Comparison of ENCODE assay signal across 16 cellular contexts in the genomic region with DNA sequence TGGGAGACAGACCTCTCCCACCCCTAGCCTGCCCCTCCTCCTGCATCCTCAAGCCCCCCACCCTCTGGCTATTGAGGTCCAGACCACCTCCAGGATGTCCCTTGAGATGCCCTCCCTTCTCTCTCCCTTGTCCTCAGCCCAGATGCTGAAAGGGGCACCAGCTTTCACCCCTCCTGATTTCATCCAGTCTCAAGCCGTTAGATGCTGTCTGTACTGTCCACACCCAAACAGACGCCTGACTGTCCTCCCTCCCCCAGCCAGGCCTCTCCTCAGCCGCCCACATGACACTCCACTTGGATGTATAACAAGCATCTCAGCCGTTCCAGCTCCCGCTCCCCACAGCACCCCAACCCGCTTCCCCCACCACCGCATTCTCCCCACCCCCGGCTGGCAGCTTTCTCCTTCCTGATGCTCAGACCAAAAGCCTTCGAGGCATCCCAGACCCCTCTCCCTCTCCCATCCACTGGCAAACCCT. TPM values are rescaled to one million over a fixed set of nuclear protein-coding genes. Genes with fewer than 3 reads are reported as not detected.
DNase-seq lines count a peak whose midpoint lies in the region; ATAC-seq and TF ChIP-seq lines count a peak whose summit lies in the region.
"Had no signal": no experiment of that assay in that cellular context is flagged by ENCODE, and none has a peak within 500 bp of the region (broad histone marks: within the 10 kb centered on the region; RNA-seq: fewer than 3 reads in every experiment).

No MANE protein-coding gene starts in this region.

- no peaks in the 10 kb centered on the region for H3K9me3 Mint-ChIP-seq in activated CD8-positive, alpha-beta memory T cell treated with anti-CD3 and anti-CD28 coated beads, Interleukin-2, amount 10 ng/mL, durations not matched to agents 7 days and 5 days (ENCODE audit: low read depth)
- H3K9me3 Mint-ChIP-seq in activated T-helper 2 cell treated with anti-CD3 and anti-CD28 coated beads, Interferon-gamma antibody, Interleukin-2, Interleukin-4, amounts not matched to agents 10 μg/mL and 5 μg/mL and 100 μg/mL, durations not matched to agents 14 hours and 24 hours and 36 hours: no peaks in the 10 kb centered on the region
- H3K9me3 Mint-ChIP-seq in immature natural killer cell (no peaks in the 10 kb centered on the region), CD14-positive monocyte (peaks cover 0 to 7% (median 0%) of the 10 kb centered on the region in 7 donors)

- dilution Hi-C loops in mammary epithelial cell (cut with HindIII; ENCODE audit: low sequenced_read_pairs): no loop called here

- no peaks in the 10 kb centered on the region for H3K9me2 ChIP-seq in hepatocyte (replicated peaks; ENCODE audit: insufficient read depth)

- CTCF ChIA-PET in activated CD8-positive, alpha-beta memory T cell treated with anti-CD3 and anti-CD28 coated beads, Interleukin-2, amount 10 ng/mL, durations not matched to agents 7 days and 5 days (lab: Charles Lee): no interaction called here
- CTCF ChIA-PET in mammary epithelial cell (lab: Charles Lee; ENCODE audit: low non-redundant PET): no interaction called here

- H3K36me3 ChIP-seq in hepatocyte (replicated peaks; ENCODE audit: insufficient read depth, low read depth) (no peaks in the 10 kb centered on the region), mammary epithelial cell (ENCODE audit: insufficient read depth, low read length) (no peaks in the 10 kb centered on the region)
- H3K36me3 ChIP-seq: uterus had no signal

- no peak overlapping the region for H3K9ac ChIP-seq in mammary epithelial cell (ENCODE audit: insufficient read depth, low read length)

- in situ Hi-C loops in mammary epithelial cell (cut with MboI; ENCODE audit: low sequenced_read_pairs in 2 of 2): no loop called here

- no peaks in the 10 kb centered on the region for H3K9me3 ChIP-seq in hepatocyte (ENCODE audit: low read depth)
- H3K9me3 ChIP-seq in mammary epithelial cell (replicated peaks; ENCODE audit: insufficient read depth, low read length): no peaks in the 10 kb centered on the region
- H3K9me3 ChIP-seq: body of pancreas, uterus had no signal

- no peaks in the 10 kb centered on the region for H3K27me3 Mint-ChIP-seq in activated CD8-positive, alpha-beta memory T cell treated with anti-CD3 and anti-CD28 coated beads, Interleukin-2, amount 10 ng/mL, durations not matched to agents 7 days and 5 days
- H3K27me3 Mint-ChIP-seq in activated T-helper 2 cell treated with anti-CD3 and anti-CD28 coated beads, Interferon-gamma antibody, Interleukin-2, Interleukin-4, amounts not matched to agents 10 μg/mL and 5 μg/mL and 100 μg/mL, durations not matched to agents 14 hours and 24 hours and 36 hours (ENCODE audit: low read depth): no peaks in the 10 kb centered on the region
- H3K27me3 Mint-ChIP-seq in immature natural killer cell (ENCODE audit: low read depth in 3 of 3) (peaks cover 0 to 4% (median 3%) of the 10 kb centered on the region in 3 donors), CD14-positive monocyte (ENCODE audit: low read depth in 3 of 3) (peaks cover 6 to 29% (median 28%) of the 10 kb centered on the region in 3 donors)

- peak overlapping the region; percentile 49 for H3K27ac ChIP-seq in hepatocyte
- H3K27ac ChIP-seq in substantia nigra (ENCODE audit: low read depth, low read length, poor library complexity, severe bottlenecking): peak overlapping the region; percentile 49
- no peak overlapping the region for H3K27ac ChIP-seq in mammary epithelial cell (ENCODE audit: insufficient read depth, low read depth, low read length)
- H3K27ac ChIP-seq: body of pancreas, uterus had no signal

- no TSS peak for BruUV-seq in mammary epithelial cell (replicated peaks; lab: Mats Ljungman, UMichigan)

- TF ChIP-seq CTCF in hepatocyte (IDR thresholded peaks at IDR 0.05; ENCODE audit: poor library complexity): no peak
- TF ChIP-seq CTCF in mammary epithelial cell (conservative IDR thresholded peaks at IDR 0.05 in 1 of 2, IDR thresholded peaks at IDR 0.05 in 1 of 2; ENCODE audit: extremely low read depth in 1 of 2, insufficient read depth in 1 of 2, low read depth in 1 of 2, low read length in 2 of 2): no peak
- TF ChIP-seq CTCF in CD14-positive monocyte (IDR thresholded peaks at IDR 0.05): no peak

- H3K79me2 ChIP-seq in hepatocyte (no peaks in the 10 kb centered on the region), mammary epithelial cell (ENCODE audit: insufficient read depth, low read length) (no peaks in the 10 kb centered on the region)

- no peaks in the 10 kb centered on the region for H4K20me1 ChIP-seq in hepatocyte (ENCODE audit: insufficient read depth, poor library complexity, severe bottlenecking)
- H4K20me1 ChIP-seq in mammary epithelial cell (ENCODE audit: insufficient read depth, low read length): no peaks in the 10 kb centered on the region

- intact Hi-C loops in activated T-helper 2 cell treated with anti-CD3 and anti-CD28 coated beads, Interferon-gamma antibody, Interleukin-2, Interleukin-4, amounts not matched to agents 10 μg/mL and 5 μg/mL and 100 μg/mL, durations not matched to agents 14 hours and 24 hours and 36 hours (cut with micrococcal nuclease): no loop called here
- intact Hi-C loops in mammary epithelial cell (cut with micrococcal nuclease): no loop called here
- intact Hi-C loops in CD14-positive monocyte (cut with micrococcal nuclease): no loop called here

- H2AFZ ChIP-seq in hepatocyte: no peak overlapping the region
- H2AFZ ChIP-seq in mammary epithelial cell (ENCODE audit: low read depth, low read length): no peak overlapping the region

- peak overlapping the region; percentile 25 for H3K4me2 ChIP-seq in hepatocyte
- H3K4me2 ChIP-seq in mammary epithelial cell (ENCODE audit: insufficient read depth, low read depth, low read length): no peak overlapping the region

- WGBS in hepatocyte (ENCODE audit: low lambda C conversion rate, missing lambda C conversion rate): 45% methylated on average over 4 of the region's 9 CpGs
- WGBS in mammary epithelial cell (ENCODE audit: low coverage, missing lambda C conversion rate): 60% methylated on average over 1 of the region's 9 CpGs

- H3K4me1 ChIP-seq in hepatocyte (ENCODE audit: insufficient read depth): peaks cover 50% of the 10 kb centered on the region
- peaks cover 38% of the 10 kb centered on the region for H3K4me1 ChIP-seq in mammary epithelial cell (ENCODE audit: insufficient read depth, low read length)
- H3K4me1 ChIP-seq: body of pancreas, uterus had no signal

- no peaks in the 10 kb centered on the region for H3K27me3 ChIP-seq in hepatocyte
- H3K27me3 ChIP-seq in mammary epithelial cell (ENCODE audit: insufficient read depth, low read length): no peaks in the 10 kb centered on the region
- H3K27me3 ChIP-seq: body of pancreas, uterus had no signal

- peak overlapping the region; percentile 73 for H3K27ac Mint-ChIP-seq in activated CD8-positive, alpha-beta memory T cell treated with anti-CD3 and anti-CD28 coated beads, Interleukin-2, amount 10 ng/mL, durations not matched to agents 7 days and 5 days
- peak overlapping the region; percentile 77 for H3K27ac Mint-ChIP-seq in activated T-helper 2 cell treated with anti-CD3 and anti-CD28 coated beads, Interferon-gamma antibody, Interleukin-2, Interleukin-4, amounts not matched to agents 10 μg/mL and 5 μg/mL and 100 μg/mL, durations not matched to agents 14 hours and 24 hours and 36 hours
- H3K27ac Mint-ChIP-seq in immature natural killer cell: peak overlapping the region in 2 of 6 donors; percentile 37 to 50
- no peak overlapping the region for H3K27ac Mint-ChIP-seq in CD14-positive monocyte

- DNase-seq in activated CD8-positive, alpha-beta memory T cell treated with anti-CD3 and anti-CD28 coated beads, Interleukin-2, amount 10 ng/mL, durations not matched to agents 7 days and 5 days: no peak
- DNase-seq in activated CD8-positive, alpha-beta memory T cell treated with anti-CD3 and anti-CD28 coated beads for 24 hours: no peak
- no peak for DNase-seq in activated T-helper 2 cell treated with anti-CD3 and anti-CD28 coated beads, Interferon-gamma antibody, Interleukin-2, Interleukin-4, amounts not matched to agents 10 μg/mL and 5 μg/mL and 100 μg/mL, durations not matched to agents 14 hours and 24 hours and 36 hours (ENCODE audit: low spot score)
- peak; percentile 56 for DNase-seq in hepatocyte (ENCODE audit: low spot score)
- peak in 25 of 49 donors; percentile 3 to 70 (median 35) for DNase-seq in substantia nigra (lab: John Stamatoyannopoulos, UW)
- DNase-seq in immature natural killer cell: no peak
- no peak for DNase-seq in mammary epithelial cell
- DNase-seq in CD14-positive monocyte (ENCODE audit: low spot score): no peak
- DNase-seq: activated CD8-positive, alpha-beta memory T cell treated with anti-CD3 and anti-CD28 coated beads, Interleukin-2, amount 50 U/mL, for 4 hours; body of pancreas; DMS79 treated with DMSO at 0.1 percent for 48 hours; KBM-7; NCI-H2029 treated with DMSO at 0.1 percent for 48 hours; uterus had no signal

- H3K4me3 ChIP-seq in hepatocyte (no peak overlapping the region), mammary epithelial cell (replicated peaks in 1 of 3; ENCODE audit: insufficient read depth in 1 of 3, low read depth in 2 of 3, low read length in 3 of 3) (no peak overlapping the region)
- H3K4me3 ChIP-seq: body of pancreas, uterus had no signal

- H3K36me3 Mint-ChIP-seq in activated CD8-positive, alpha-beta memory T cell treated with anti-CD3 and anti-CD28 coated beads, Interleukin-2, amount 10 ng/mL, durations not matched to agents 7 days and 5 days: no peaks in the 10 kb centered on the region
- no peaks in the 10 kb centered on the region for H3K36me3 Mint-ChIP-seq in activated T-helper 2 cell treated with anti-CD3 and anti-CD28 coated beads, Interferon-gamma antibody, Interleukin-2, Interleukin-4, amounts not matched to agents 10 μg/mL and 5 μg/mL and 100 μg/mL, durations not matched to agents 14 hours and 24 hours and 36 hours (ENCODE audit: low read depth)
- no peaks in the 10 kb centered on the region for H3K36me3 Mint-ChIP-seq in immature natural killer cell
- H3K36me3 Mint-ChIP-seq in CD14-positive monocyte: no peaks in the 10 kb centered on the region

- peaks cover 46% of the 10 kb centered on the region for H3K4me1 Mint-ChIP-seq in activated CD8-positive, alpha-beta memory T cell treated with anti-CD3 and anti-CD28 coated beads, Interleukin-2, amount 10 ng/mL, durations not matched to agents 7 days and 5 days
- H3K4me1 Mint-ChIP-seq in activated T-helper 2 cell treated with anti-CD3 and anti-CD28 coated beads, Interferon-gamma antibody, Interleukin-2, Interleukin-4, amounts not matched to agents 10 μg/mL and 5 μg/mL and 100 μg/mL, durations not matched to agents 14 hours and 24 hours and 36 hours (ENCODE audit: low read depth): peaks cover 68% of the 10 kb centered on the region
- H3K4me1 Mint-ChIP-seq in immature natural killer cell (peaks cover 0 to 3% of the 10 kb centered on the region in 2 donors), CD14-positive monocyte (peaks cover 39% of the 10 kb centered on the region)

- no peak overlapping the region for H3K4me3 Mint-ChIP-seq in activated CD8-positive, alpha-beta memory T cell treated with anti-CD3 and anti-CD28 coated beads, Interleukin-2, amount 10 ng/mL, durations not matched to agents 7 days and 5 days
- H3K4me3 Mint-ChIP-seq in activated T-helper 2 cell treated with anti-CD3 and anti-CD28 coated beads, Interferon-gamma antibody, Interleukin-2, Interleukin-4, amounts not matched to agents 10 μg/mL and 5 μg/mL and 100 μg/mL, durations not matched to agents 14 hours and 24 hours and 36 hours (ENCODE audit: low read depth): no peak overlapping the region
- H3K4me3 Mint-ChIP-seq in immature natural killer cell (no peak overlapping the region), CD14-positive monocyte (no peak overlapping the region)

- ATAC-seq in activated CD8-positive, alpha-beta memory T cell treated with anti-CD3 and anti-CD28 coated beads, Interleukin-2, amount 10 ng/mL, durations not matched to agents 7 days and 5 days: no peak
- ATAC-seq: body of pancreas, HCT116 had no signal

RNA-seq across cellular contexts. Expression of a gene that starts 25.0 kb away (rescaled TPM):
- under 1 TPM in 1 of 2 experiments, not detected in 1; 0.55 TPM for total RNA-seq in activated CD8-positive, alpha-beta memory T cell treated with anti-CD3 and anti-CD28 coated beads, Interleukin-2, amount 10 ng/mL, durations not matched to agents 7 days and 5 days
- total RNA-seq in activated T-helper 2 cell treated with anti-CD3 and anti-CD28 coated beads, Interferon-gamma antibody, Interleukin-2, Interleukin-4, amounts not matched to agents 10 μg/mL and 5 μg/mL and 100 μg/mL, durations not matched to agents 14 hours and 24 hours and 36 hours: not detected in 2 replicates
- total RNA-seq in hepatocyte (0.80 and 2.4 TPM in 2 replicates), mammary epithelial cell (1 to 10 TPM in 1 of 2 donors, not detected in 1; 2.3 TPM)
- polyA plus RNA-seq in hepatocyte (1.5 and 2.6 TPM in 2 replicates), immature natural killer cell (not detected), mammary epithelial cell (not detected), CD14-positive monocyte (not detected)
- polyA minus RNA-seq in mammary epithelial cell: not detected
- total RNA-seq: endothelial cell of umbilical vein had no signal

RNA-seq across cellular contexts. Expression of a gene that starts 41.3 kb away (rescaled TPM):
- 10 to 100 TPM; 26.4 to 32.9 TPM for total RNA-seq in activated CD8-positive, alpha-beta memory T cell treated with anti-CD3 and anti-CD28 coated beads, Interleukin-2, amount 10 ng/mL, durations not matched to agents 7 days and 5 days
- total RNA-seq in activated T-helper 2 cell treated with anti-CD3 and anti-CD28 coated beads, Interferon-gamma antibody, Interleukin-2, Interleukin-4, amounts not matched to agents 10 μg/mL and 5 μg/mL and 100 μg/mL, durations not matched to agents 14 hours and 24 hours and 36 hours: 45.9 and 50.3 TPM in 2 replicates
- total RNA-seq in hepatocyte (9.5 and 12.0 TPM in 2 replicates), mammary epithelial cell (10 to 100 TPM in 1 of 2 donors, 1 to 10 TPM in 1; 4.2 to 17.5 TPM)
- polyA plus RNA-seq in hepatocyte (2.4 and 4.6 TPM in 2 replicates), immature natural killer cell (1 to 10 TPM in 1 of 3 donors, under 1 TPM in 1, not detected in 1; 0.90 to 3.7 TPM), mammary epithelial cell (10.0 TPM), CD14-positive monocyte (under 1 TPM; 0.04 to 0.15 TPM)
- polyA minus RNA-seq in mammary epithelial cell: 10.5 TPM

Comparison
In these comparisons a context has a peak if more than half of its experiments do, and no peak if none do; other contexts are left out.
1. DNase-seq: peak in hepatocyte (single experiment) and substantia nigra (25 of 49); none in activated CD8-positive, alpha-beta memory T cell treated with anti-CD3 and anti-CD28 coated beads, Interleukin-2, amount 10 ng/mL, durations not matched to agents 7 days and 5 days (single experiment), activated CD8-positive, alpha-beta memory T cell treated with anti-CD3 and anti-CD28 coated beads for 24 hours (single experiment), activated T-helper 2 cell treated with anti-CD3 and anti-CD28 coated beads, Interferon-gamma antibody, Interleukin-2, Interleukin-4, amounts not matched to agents 10 μg/mL and 5 μg/mL and 100 μg/mL, durations not matched to agents 14 hours and 24 hours and 36 hours (single experiment), immature natural killer cell (0 of 3), mammary epithelial cell (single experiment) and CD14-positive monocyte (single experiment).
2. H3K27ac Mint-ChIP-seq: peak in activated CD8-positive, alpha-beta memory T cell treated with anti-CD3 and anti-CD28 coated beads, Interleukin-2, amount 10 ng/mL, durations not matched to agents 7 days and 5 days (single experiment) and activated T-helper 2 cell treated with anti-CD3 and anti-CD28 coated beads, Interferon-gamma antibody, Interleukin-2, Interleukin-4, amounts not matched to agents 10 μg/mL and 5 μg/mL and 100 μg/mL, durations not matched to agents 14 hours and 24 hours and 36 hours (single experiment); none in CD14-positive monocyte (0 of 7).